21 cellular contexts compared by ENCODE assay signal in the genomic region with DNA sequence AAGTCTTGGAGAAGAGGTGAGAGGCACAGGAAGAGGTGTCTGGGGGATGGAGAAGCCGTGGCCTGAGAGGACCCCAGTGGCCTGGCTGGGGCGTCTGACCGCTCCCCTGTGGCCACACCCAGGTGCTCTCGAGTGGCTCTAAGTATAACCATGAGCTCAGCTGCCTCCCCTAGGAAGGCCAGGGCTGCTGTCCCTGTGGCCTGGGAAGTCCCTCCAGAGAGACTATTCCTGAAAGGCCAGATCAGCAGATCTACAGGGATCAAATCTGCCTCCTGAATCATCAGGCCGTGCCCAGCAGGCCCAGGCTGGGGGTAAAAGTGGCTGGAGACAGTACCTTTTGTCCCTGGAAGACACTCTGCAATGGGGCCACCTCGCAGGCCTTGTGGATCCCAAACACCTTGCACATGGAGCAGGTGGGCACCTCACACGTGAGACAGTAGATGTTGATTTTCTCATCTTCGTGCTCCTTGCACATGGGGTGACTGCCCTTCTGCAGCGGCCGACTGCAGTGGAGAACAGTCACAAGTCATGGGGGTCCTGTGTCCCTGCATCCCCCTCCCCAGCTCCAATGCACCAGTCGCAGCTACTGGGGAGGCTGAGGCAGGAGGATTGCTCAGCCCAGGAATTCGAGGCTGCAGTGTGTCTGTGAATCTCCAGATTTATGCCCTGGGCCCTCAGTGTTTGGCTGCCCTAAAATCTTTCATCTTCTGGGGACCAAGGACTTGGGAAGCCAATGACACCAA. TPM values are rescaled to one million over a fixed set of nuclear protein-coding genes. Genes with fewer than 3 reads are reported as not detected.
"Had no signal": no experiment of that assay in that cellular context is flagged by ENCODE, and none has a peak within 500 bp of the region (broad histone marks: within the 10 kb centered on the region; RNA-seq: fewer than 3 reads in every experiment).

No MANE protein-coding gene starts in this region.

- H3K4me1 ChIP-seq: body of pancreas, upper lobe of right lung had no signal

- H3K9me3 Mint-ChIP-seq: activated CD4-positive, alpha-beta T cell treated with anti-CD3 and anti-CD28 coated beads, Interleukin-2, amount 10 ng/mL, durations not matched to agents 7 days and 5 days; activated naive CD4-positive, alpha-beta T cell treated with anti-CD3 and anti-CD28 coated beads, Interleukin-2, amount 50 U/mL, for 24 hours; nephron had no signal

- H3K27ac Mint-ChIP-seq: activated CD4-positive, alpha-beta T cell treated with anti-CD3 and anti-CD28 coated beads, Interleukin-2, amount 10 ng/mL, durations not matched to agents 7 days and 5 days; activated CD8-positive, alpha-beta T cell treated with anti-CD3 and anti-CD28 coated beads, Interleukin-2, amount 10 ng/mL, durations not matched to agents 7 days and 5 days; activated naive CD4-positive, alpha-beta T cell treated with anti-CD3 and anti-CD28 coated beads, Interleukin-2, amount 50 U/mL, for 24 hours; nephron had no signal

- FAIRE-seq: keratinocyte had no signal

- H3K27ac ChIP-seq: body of pancreas, cardiac muscle cell, upper lobe of right lung had no signal

- H3K4me3 ChIP-seq: body of pancreas, cardiac muscle cell, lung, upper lobe of right lung had no signal

- H3K4me1 Mint-ChIP-seq: activated CD4-positive, alpha-beta T cell treated with anti-CD3 and anti-CD28 coated beads, Interleukin-2, amount 10 ng/mL, durations not matched to agents 7 days and 5 days; activated naive CD4-positive, alpha-beta T cell treated with anti-CD3 and anti-CD28 coated beads, Interleukin-2, amount 50 U/mL, for 24 hours had no signal

- H3K36me3 Mint-ChIP-seq: activated naive CD4-positive, alpha-beta T cell treated with anti-CD3 and anti-CD28 coated beads, Interleukin-2, amount 50 U/mL, for 24 hours had no signal

- H3K4me3 Mint-ChIP-seq: activated CD4-positive, alpha-beta T cell treated with anti-CD3 and anti-CD28 coated beads, Interleukin-2, amount 10 ng/mL, durations not matched to agents 7 days and 5 days; activated CD8-positive, alpha-beta T cell treated with anti-CD3 and anti-CD28 coated beads, Interleukin-2, amount 10 ng/mL, durations not matched to agents 7 days and 5 days; activated naive CD4-positive, alpha-beta T cell treated with anti-CD3 and anti-CD28 coated beads, Interleukin-2, amount 50 U/mL, for 24 hours; nephron had no signal

- H3K36me3 ChIP-seq: upper lobe of right lung had no signal

- H3K9me3 ChIP-seq: body of pancreas, upper lobe of right lung had no signal

- ATAC-seq: activated CD8-positive, alpha-beta T cell treated with anti-CD3 and anti-CD28 coated beads, Interleukin-2, amount 10 ng/mL, durations not matched to agents 7 days and 5 days; body of pancreas; SK-N-SH treated with all-trans-retinoic acid at 6 μM for 48 hours; stimulated activated naive CD8-positive, alpha-beta T cell treated with anti-CD3 and anti-CD28 coated beads, Interleukin-15, Interleukin-2, amounts not matched to agents 100 U/mL and 50 U/mL, for 24 hours; upper lobe of right lung had no signal

- H3K27me3 ChIP-seq: body of pancreas, cardiac muscle cell had no signal

- DNase-seq: activated CD4-positive, alpha-beta T cell treated with anti-CD3 and anti-CD28 coated beads, Interleukin-2, amount 10 ng/mL, durations not matched to agents 7 days and 5 days; activated CD8-positive, alpha-beta T cell treated with anti-CD3 and anti-CD28 coated beads, Interleukin-2, amount 10 ng/mL, durations not matched to agents 7 days and 5 days; activated gamma-delta T cell treated with Interleukin-2 at 50 U/mL for 16 hours; anterior cingulate cortex; body of pancreas; effector CD4-positive, alpha-beta T cell; foreskin melanocyte; nucleus accumbens; posterior cingulate gyrus; stimulated activated CD4-positive, alpha-beta T cell treated with anti-CD3 and anti-CD28 coated beads, Interleukin-4, amount 100 ng/mL, for 24 hours; stimulated activated naive CD8-positive, alpha-beta T cell treated with anti-CD3 and anti-CD28 coated beads, Interleukin-15, Interleukin-2, amounts not matched to agents 100 U/mL and 50 U/mL, for 24 hours; upper lobe of right lung had no signal

RNA-seq across cellular contexts. Expression of gene TRIM63, which starts 6.4 kb away (rescaled TPM):
- total RNA-seq: body of pancreas; renal cortical epithelial cell; T-helper 2 cell treated with Interferon-gamma antibody and Interleukin-4, amounts not matched to agents 100 ng/mL and 5 ng/mL, for 36 hours had no signal
- polyA plus RNA-seq: keratinocyte had no signal

RNA-seq across cellular contexts. Expression of gene SLC30A2, which starts 15.1 kb away (rescaled TPM):
- total RNA-seq: activated CD4-positive, alpha-beta T cell treated with anti-CD3 and anti-CD28 coated beads, Interleukin-2, amount 10 ng/mL, durations not matched to agents 7 days and 5 days; activated CD8-positive, alpha-beta T cell treated with anti-CD3 and anti-CD28 coated beads, Interleukin-2, amount 10 ng/mL, durations not matched to agents 7 days and 5 days; T-helper 2 cell treated with Interferon-gamma antibody and Interleukin-4, amounts not matched to agents 100 ng/mL and 5 ng/mL, for 36 hours; upper lobe of right lung had no signal
- polyA plus RNA-seq: keratinocyte had no signal

RNA-seq across cellular contexts. Expression of gene EXTL1, which starts 39.4 kb away (rescaled TPM):
- total RNA-seq: activated CD4-positive, alpha-beta T cell treated with anti-CD3 and anti-CD28 coated beads, Interleukin-2, amount 10 ng/mL, durations not matched to agents 7 days and 5 days; activated CD8-positive, alpha-beta T cell treated with anti-CD3 and anti-CD28 coated beads, Interleukin-2, amount 10 ng/mL, durations not matched to agents 7 days and 5 days; body of pancreas; subcutaneous adipose tissue; T-helper 2 cell treated with Interferon-gamma antibody and Interleukin-4, amounts not matched to agents 100 ng/mL and 5 ng/mL, for 36 hours had no signal
